In the genomic region with DNA sequence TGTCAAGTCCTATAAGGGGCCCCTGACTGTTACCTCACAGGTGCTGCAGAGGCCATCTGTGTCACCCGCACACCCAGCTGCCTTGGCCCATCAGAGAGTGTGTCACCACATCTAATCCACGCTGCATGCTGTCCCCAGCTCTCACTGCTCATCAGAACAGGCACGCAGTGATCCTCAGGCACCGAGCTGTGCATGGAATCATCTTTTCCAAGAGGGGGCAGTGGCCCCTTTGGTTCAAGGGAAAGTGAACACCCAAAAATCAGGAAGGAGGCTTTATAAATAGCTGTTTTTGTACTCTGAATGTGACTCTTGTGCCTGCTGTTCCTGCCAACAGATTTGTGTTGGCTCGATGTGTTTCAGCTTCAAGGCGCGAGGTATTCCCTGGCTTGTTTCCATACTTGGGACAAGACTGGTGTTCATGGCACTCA, we compare ENCODE assay signal across 21 cellular contexts.
A peak's percentile ranks its signal among the peaks of the same experiment; 100 is the strongest.
DNase-seq lines count a peak whose midpoint lies in the region; ATAC-seq and TF ChIP-seq lines count a peak whose summit lies in the region.
"Had no signal": no experiment of that assay in that cellular context is flagged by ENCODE, and none has a peak within 500 bp of the region (broad histone marks: within the 10 kb centered on the region; RNA-seq: fewer than 3 reads in every experiment).

No MANE protein-coding gene starts in this region.

- peak overlapping the region; percentile 58 to 71 for H3K27ac ChIP-seq in right atrium auricular region
- H3K27ac ChIP-seq in lower lobe of right lung: no peak overlapping the region
- H3K27ac ChIP-seq: foreskin keratinocyte, prostate gland had no signal

- H3K4me3 ChIP-seq in right atrium auricular region (no peak overlapping the region), lower lobe of right lung (no peak overlapping the region)
- H3K4me3 ChIP-seq: prostate gland, smooth muscle cell had no signal

- DNase-seq in NCI-H82 (lab: John Stamatoyannopoulos, UW) (peak; percentile 33), NCI-H82 treated with DMSO at 0.1 percent for 48 hours (lab: John Stamatoyannopoulos, UW; ENCODE audit: unreplicated experiment) (no peak), cerebellum (ENCODE audit: low spot score) (peak; percentile 39), right atrium auricular region (ENCODE audit: low spot score) (peak; percentile 59), lower lobe of right lung (no peak), DMS53 treated with DMSO at 0.1 percent for 48 hours (lab: John Stamatoyannopoulos, UW; ENCODE audit: unreplicated experiment) (no peak), AG20443 (ENCODE audit: low spot score) (no peak)
- DNase-seq: 8988T; activated CD4-positive, alpha-beta T cell treated with anti-CD3 and anti-CD28 coated beads, Interleukin-2, amount 50 U/mL, for 1 hour; activated CD8-positive, alpha-beta memory T cell treated with anti-CD3 and anti-CD28 coated beads, Interleukin-2, amount 50 U/mL, for 48 hours; activated effector memory CD4-positive, alpha-beta T cell treated with Interleukin-2 at 50 U/mL for 16 hours; foreskin keratinocyte; NCI-H1417; NCI-H2171; NCI-H748 treated with DMSO at 0.1 percent for 48 hours; OCI-M1; SIG-M5; stimulated activated CD4-positive, alpha-beta T cell treated with anti-CD3 and anti-CD28 coated beads, Interleukin-2, amount 100 ng/mL, for 48 hours had no signal

- no peak for ATAC-seq in lower lobe of right lung
- ATAC-seq in HG03342 (IDR thresholded peaks at IDR 0.05; ENCODE audit: unreplicated experiment): no peak
- ATAC-seq: foreskin keratinocyte had no signal

- no peaks in the 10 kb centered on the region for H3K9me3 ChIP-seq in right atrium auricular region
- H3K9me3 ChIP-seq in lower lobe of right lung: no peaks in the 10 kb centered on the region
- H3K9me3 ChIP-seq: prostate gland had no signal

- peak; percentile 19 to 49 for TF ChIP-seq CTCF in right atrium auricular region (IDR thresholded peaks at IDR 0.05)
- TF ChIP-seq CTCF in lower lobe of right lung (IDR thresholded peaks at IDR 0.05): no peak

- H3K36me3 ChIP-seq in right atrium auricular region: no peaks in the 10 kb centered on the region
- no peaks in the 10 kb centered on the region for H3K36me3 ChIP-seq in lower lobe of right lung
- H3K36me3 ChIP-seq: prostate gland had no signal

- H3K27me3 ChIP-seq in right atrium auricular region: no peaks in the 10 kb centered on the region
- H3K27me3 ChIP-seq in lower lobe of right lung (ENCODE audit: low read depth): no peaks in the 10 kb centered on the region

- H3K4me1 ChIP-seq in right atrium auricular region (peaks cover 0 to 31% of the 10 kb centered on the region in 2 donors), lower lobe of right lung (no peaks in the 10 kb centered on the region)
- H3K4me1 ChIP-seq: foreskin keratinocyte, prostate gland had no signal

- intact Hi-C loops in lower lobe of right lung (cut with DNase I): no loop called here

Comparison
In these comparisons a context has a peak if more than half of its experiments do, and no peak if none do; other contexts are left out.
1. DNase-seq: peak in NCI-H82 (single experiment), cerebellum (single experiment) and right atrium auricular region (single experiment); none in NCI-H82 treated with DMSO at 0.1 percent for 48 hours (single experiment), lower lobe of right lung (single experiment), DMS53 treated with DMSO at 0.1 percent for 48 hours (single experiment) and AG20443 (single experiment).